26 cellular contexts compared by ENCODE assay signal in genomic region chr14:99062216-99062615, GRCh38.
"Had no signal": no experiment of that assay in that cellular context is flagged by ENCODE, and none has a peak within 500 bp of the region (broad histone marks: within the 10 kb centered on the region; RNA-seq: fewer than 3 reads in every experiment).

No MANE protein-coding gene starts in this region.

- H3K4me3 Mint-ChIP-seq: immature natural killer cell; naive thymus-derived CD8-positive, alpha-beta T cell; nephron; neural crest cell; stimulated activated naive B cell treated with anti-CD40 and anti-IgM and Interleukin-4, amounts not matched to agents 10 μg/mL and 1 μg/mL and 100 μg/mL, for 72 hours had no signal

- ATAC-seq: naive thymus-derived CD8-positive, alpha-beta T cell; right cardiac atrium; sciatic nerve; stimulated activated naive B cell treated with anti-CD40 and anti-IgM and Interleukin-4, amounts not matched to agents 10 μg/mL and 1 μg/mL and 100 μg/mL, for 72 hours; stimulated activated naive CD8-positive, alpha-beta T cell treated with anti-CD3 and anti-CD28 coated beads, Interleukin-15, Interleukin-2, amounts not matched to agents 100 U/mL and 50 U/mL, for 24 hours had no signal

- DNase-seq: hypothalamus; immature natural killer cell; left ventricle myocardium inferior; naive thymus-derived CD8-positive, alpha-beta T cell; occipital lobe; ovary; right cardiac atrium; stimulated activated CD4-positive, alpha-beta T cell treated with anti-CD3 and anti-CD28 coated beads, Interleukin-12 subunit alpha, Interleukin-12 subunit beta, amount 100 ng/mL, for 4 hours; stimulated activated CD4-positive, alpha-beta T cell treated with anti-CD3 and anti-CD28 coated beads, Interleukin-15, amount 100 ng/mL, for 24 hours; stimulated activated CD4-positive, alpha-beta T cell treated with anti-CD3 and anti-CD28 coated beads, Interleukin-2, amount 100 ng/mL, for 24 hours; stimulated activated CD4-positive, alpha-beta T cell treated with anti-CD3 and anti-CD28 coated beads, Interleukin-4, amount 100 ng/mL, for 1 hour; stimulated activated naive B cell treated with anti-CD40 and anti-IgM and Interleukin-4, amounts not matched to agents 10 μg/mL and 1 μg/mL and 100 μg/mL, for 72 hours; stimulated activated naive CD8-positive, alpha-beta T cell treated with anti-CD3 and anti-CD28 coated beads, Interleukin-15, Interleukin-2, amounts not matched to agents 100 U/mL and 50 U/mL, for 24 hours; stomach; testis; thyroid gland; transverse colon; upper lobe of left lung had no signal

- H3K27me3 ChIP-seq: neutrophil, ovary, testis, thyroid gland, transverse colon, upper lobe of left lung had no signal

- H3K9me3 ChIP-seq: neutrophil, ovary, testis, thyroid gland, transverse colon, upper lobe of left lung had no signal

- H3K36me3 ChIP-seq: left ventricle myocardium inferior, ovary, stomach, thyroid gland, transverse colon, upper lobe of left lung had no signal

- H3K4me3 ChIP-seq: left ventricle myocardium inferior, lung, ovary, skin epidermis, stomach, testis, thyroid gland, transverse colon, upper lobe of left lung had no signal

- H3K4me1 ChIP-seq: left ventricle myocardium inferior, stomach, testis, thyroid gland, transverse colon, upper lobe of left lung had no signal

- H3K27ac Mint-ChIP-seq: immature natural killer cell; nephron; progenitor cell of endocrine pancreas; stimulated activated naive B cell treated with anti-CD40 and anti-IgM and Interleukin-4, amounts not matched to agents 10 μg/mL and 1 μg/mL and 100 μg/mL, for 72 hours had no signal

- H3K4me1 Mint-ChIP-seq: nephron; stimulated activated naive B cell treated with anti-CD40 and anti-IgM and Interleukin-4, amounts not matched to agents 10 μg/mL and 1 μg/mL and 100 μg/mL, for 72 hours had no signal

- H3K36me3 Mint-ChIP-seq: naive thymus-derived CD8-positive, alpha-beta T cell; stimulated activated naive B cell treated with anti-CD40 and anti-IgM and Interleukin-4, amounts not matched to agents 10 μg/mL and 1 μg/mL and 100 μg/mL, for 72 hours had no signal

- H3K27me3 Mint-ChIP-seq: naive thymus-derived CD8-positive, alpha-beta T cell; progenitor cell of endocrine pancreas; stimulated activated naive B cell treated with anti-CD40 and anti-IgM and Interleukin-4, amounts not matched to agents 10 μg/mL and 1 μg/mL and 100 μg/mL, for 72 hours had no signal

- H3K9me3 Mint-ChIP-seq: immature natural killer cell; naive thymus-derived CD8-positive, alpha-beta T cell; nephron; neural crest cell had no signal

- H3K27ac ChIP-seq: left ventricle myocardium inferior, neutrophil, ovary, skin epidermis, stomach, testis, thyroid gland, transverse colon, upper lobe of left lung had no signal

- FAIRE-seq: islet of Langerhans had no signal
